Comparison of ENCODE assay signal across 18 cellular contexts in the genomic region with DNA sequence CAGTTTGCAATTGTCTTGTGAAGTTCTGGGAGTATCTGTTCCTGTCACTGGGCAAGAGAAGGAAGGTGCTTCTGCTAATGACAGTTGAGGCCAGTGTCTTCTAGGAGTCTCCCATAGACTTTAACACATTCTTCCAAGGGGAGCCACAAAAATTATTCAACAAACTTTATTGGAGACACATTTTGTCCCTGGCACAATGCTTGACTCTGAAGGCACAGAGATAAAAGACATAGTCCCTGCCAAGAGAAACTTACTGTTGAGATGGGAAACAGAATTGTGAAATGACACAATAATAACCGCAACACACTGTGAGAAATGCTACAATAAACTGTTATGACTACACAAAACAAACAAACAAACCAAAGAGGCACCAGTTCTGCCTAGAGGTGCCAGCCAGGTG.
"Had no signal": no experiment of that assay in that cellular context is flagged by ENCODE, and none has a peak within 500 bp of the region (broad histone marks: within the 10 kb centered on the region; RNA-seq: fewer than 3 reads in every experiment).

No MANE protein-coding gene starts in this region.

- FAIRE-seq: colon, islet of Langerhans had no signal

- H3K27ac ChIP-seq: esophagus squamous epithelium, heart left ventricle, neutrophil, stomach, thoracic aorta, transverse colon had no signal

- H3K27me3 ChIP-seq: esophagus squamous epithelium, heart left ventricle, stomach, transverse colon had no signal

- H3K4me3 Mint-ChIP-seq: naive thymus-derived CD8-positive, alpha-beta T cell had no signal

- H3K9me3 Mint-ChIP-seq: naive thymus-derived CD8-positive, alpha-beta T cell had no signal

- DNase-seq: dermis blood vessel endothelial cell; esophagus squamous epithelium; heart left ventricle; hippocampal formation; kidney glomerular epithelial cell; mucosa of descending colon; naive thymus-derived CD8-positive, alpha-beta T cell; posterior cingulate gyrus; small intestine; stimulated activated CD4-positive, alpha-beta T cell treated with anti-CD3 and anti-CD28 coated beads, Interleukin-12 subunit alpha, Interleukin-12 subunit beta, amount 100 ng/mL, for 4 hours; stimulated activated naive CD4-positive, alpha-beta T cell; stomach; substantia nigra; transverse colon had no signal

- H3K36me3 ChIP-seq: esophagus squamous epithelium, heart left ventricle, neutrophil, stomach, thoracic aorta, transverse colon had no signal

- ATAC-seq: heart left ventricle; mucosa of descending colon; naive thymus-derived CD8-positive, alpha-beta T cell had no signal

- H3K4me3 ChIP-seq: esophagus squamous epithelium, heart left ventricle, mucosa of descending colon, stomach, thoracic aorta, transverse colon had no signal

- H3K36me3 Mint-ChIP-seq: naive thymus-derived CD8-positive, alpha-beta T cell had no signal

- H3K4me1 Mint-ChIP-seq: naive thymus-derived CD8-positive, alpha-beta T cell had no signal

- H3K4me1 ChIP-seq: esophagus squamous epithelium, heart left ventricle, stomach, transverse colon had no signal

- H3K9me3 ChIP-seq: esophagus squamous epithelium, heart left ventricle, mucosa of descending colon, neutrophil, stomach, thoracic aorta, transverse colon had no signal
